Comparison of ENCODE assay signal across 12 cellular contexts in the genomic region with DNA sequence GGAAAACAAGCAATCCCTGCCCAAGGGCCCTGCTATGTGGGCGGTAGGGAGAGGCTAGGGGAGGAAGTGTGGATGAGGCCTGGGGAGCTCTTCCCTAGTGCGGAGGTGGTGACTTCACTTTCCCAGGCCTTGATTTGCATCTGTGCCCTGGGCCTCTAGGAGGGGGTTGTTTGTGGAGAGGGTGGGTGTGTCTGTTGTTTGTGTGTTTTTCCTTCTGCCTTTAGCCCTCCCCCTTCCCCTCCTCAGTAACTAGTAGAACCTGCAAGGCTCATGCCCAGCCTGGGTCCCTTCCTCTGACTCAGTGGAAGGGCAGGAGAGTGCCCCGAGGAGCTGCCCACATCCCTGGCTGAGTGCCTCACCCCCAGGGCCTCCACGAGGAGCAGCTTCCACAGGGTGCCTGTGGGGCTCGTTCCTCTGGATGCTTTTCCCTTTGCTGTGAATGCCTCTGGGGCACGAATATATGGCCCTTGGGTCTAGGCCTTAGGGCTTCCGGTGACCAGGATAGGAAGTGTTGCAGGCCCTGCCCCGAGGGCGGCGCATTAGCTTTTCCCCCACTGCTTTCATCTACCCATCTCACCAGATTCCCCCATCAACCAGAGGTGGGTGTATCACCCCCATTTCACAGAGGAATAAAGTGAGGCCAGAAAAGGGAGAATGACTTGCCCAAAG.
DNase-seq lines count a peak whose midpoint lies in the region; ATAC-seq and TF ChIP-seq lines count a peak whose summit lies in the region.
"Had no signal": no experiment of that assay in that cellular context is flagged by ENCODE, and none has a peak within 500 bp of the region (broad histone marks: within the 10 kb centered on the region; RNA-seq: fewer than 3 reads in every experiment).

No MANE protein-coding gene starts in this region.

- peak; percentile 35 for DNase-seq in H4 (ENCODE audit: low spot score)
- DNase-seq in RPMI7951 (ENCODE audit: low read depth), result peak; percentile 71
- peak; percentile 81 for DNase-seq in epithelial cell of prostate (ENCODE audit: low read depth, low spot score)
- DNase-seq in renal cortical epithelial cell (ENCODE audit: low read depth), result peak; percentile 94
- no peak for DNase-seq in body of pancreas
- no peak for DNase-seq in SIG-M5 (lab: John Stamatoyannopoulos, UW)
- DNase-seq in amygdala (lab: John Stamatoyannopoulos, UW), result no peak
- DNase-seq: DMS 273 treated with DMSO at 0.1 percent for 48 hours; head of caudate nucleus; NCI-H1092; stimulated activated naive CD4-positive, alpha-beta T cell had no signal

- H3K9me3 ChIP-seq in body of pancreas, result no peaks in the 10 kb centered on the region

- peak overlapping the region; percentile 94 for H3K27ac ChIP-seq in epithelial cell of prostate
- no peak overlapping the region for H3K27ac ChIP-seq in body of pancreas

- no peak overlapping the region for H3K4me3 ChIP-seq in body of pancreas

- 88 to 97% methylated on average over 6 to 10 of the region's 10 CpGs for WGBS in body of pancreas, 2 donors

- intact Hi-C loops in body of pancreas (cut with DNase I), result no loop called here

- ATAC-seq in GM18867 (IDR thresholded peaks at IDR 0.05; ENCODE audit: unreplicated experiment) (no peak), body of pancreas (no peak)

- no peak for TF ChIP-seq POLR2A in body of pancreas (IDR thresholded peaks at IDR 0.05)

- peaks cover 13% of the 10 kb centered on the region for H3K4me1 ChIP-seq in body of pancreas

- H3K27me3 ChIP-seq in body of pancreas, result no peaks in the 10 kb centered on the region

- no peak for TF ChIP-seq CTCF in body of pancreas (IDR thresholded peaks at IDR 0.05)

- H3K36me3 ChIP-seq in body of pancreas (replicated peaks in 1 of 2; ENCODE audit: insufficient read depth in 1 of 2, low read depth in 2 of 2), result no peaks in the 10 kb centered on the region

Comparison
In these comparisons a context has a peak if more than half of its experiments do, and no peak if none do; other contexts are left out.
1. DNase-seq: peak in H4 (single experiment), RPMI7951 (single experiment), epithelial cell of prostate (single experiment) and renal cortical epithelial cell (single experiment); none in body of pancreas (0 of 4), SIG-M5 (single experiment) and amygdala (0 of 56).